In genomic region chr2:65204461-65205230, GRCh38 we compare ENCODE assay signal across 13 cellular contexts. TPM values are rescaled to one million over a fixed set of nuclear protein-coding genes. Genes with fewer than 3 reads are reported as not detected.
DNase-seq lines count a peak whose midpoint lies in the region; ATAC-seq lines count a peak whose summit lies in the region.
"Had no signal": no experiment of that assay in that cellular context is flagged by ENCODE, and none has a peak within 500 bp of the region (broad histone marks: within the 10 kb centered on the region; RNA-seq: fewer than 3 reads in every experiment).

No MANE protein-coding gene starts in this region.

- no peak overlapping the region for H3K4me2 ChIP-seq in skeletal muscle satellite cell (ENCODE audit: low read length)

- peak overlapping the region; percentile 35 for H3K4me3 ChIP-seq in skeletal muscle satellite cell (ENCODE audit: low read length)

- H3K27me3 ChIP-seq in skeletal muscle satellite cell (ENCODE audit: control insufficient read depth, insufficient read depth, low read length): no peaks in the 10 kb centered on the region
- H3K27me3 ChIP-seq: heart right ventricle had no signal

- no peaks in the 10 kb centered on the region for H3K36me3 ChIP-seq in skeletal muscle satellite cell (ENCODE audit: insufficient read depth, low read length)

- H3K27ac Mint-ChIP-seq in activated T-cell treated with anti-CD3 and anti-CD28 coated beads, Interleukin-2, amount 50 U/mL, for 24 hours: no peak overlapping the region
- H3K27ac Mint-ChIP-seq: CD4-positive, alpha-beta T cell; natural killer cell had no signal

- no peaks in the 10 kb centered on the region for H3K4me1 Mint-ChIP-seq in activated T-cell treated with anti-CD3 and anti-CD28 coated beads, Interleukin-2, amount 50 U/mL, for 24 hours (ENCODE audit: low read depth)
- H3K4me1 Mint-ChIP-seq: central memory CD8-positive, alpha-beta T cell; natural killer cell had no signal

- no peak overlapping the region for H3K4me3 Mint-ChIP-seq in activated T-cell treated with anti-CD3 and anti-CD28 coated beads, Interleukin-2, amount 50 U/mL, for 24 hours
- H3K4me3 Mint-ChIP-seq: CD4-positive, alpha-beta T cell; central memory CD8-positive, alpha-beta T cell; natural killer cell had no signal

- ATAC-seq in HG02798 (IDR thresholded peaks at IDR 0.05; ENCODE audit: poor library complexity, unreplicated experiment): no peak
- ATAC-seq: heart right ventricle had no signal

- H3K27me3 Mint-ChIP-seq in activated T-cell treated with anti-CD3 and anti-CD28 coated beads, Interleukin-2, amount 50 U/mL, for 24 hours: no peaks in the 10 kb centered on the region
- H3K27me3 Mint-ChIP-seq: CD4-positive, alpha-beta T cell had no signal

- H3K9ac ChIP-seq in skeletal muscle satellite cell (ENCODE audit: low read depth, low read length): peak overlapping the region; percentile 59

- peaks cover 7% of the 10 kb centered on the region for H3K4me1 ChIP-seq in skeletal muscle satellite cell (ENCODE audit: control insufficient read depth, insufficient read depth, low read length)
- H3K4me1 ChIP-seq: heart right ventricle had no signal

- no peaks in the 10 kb centered on the region for H3K9me3 Mint-ChIP-seq in activated T-cell treated with anti-CD3 and anti-CD28 coated beads, Interleukin-2, amount 50 U/mL, for 24 hours
- H3K9me3 Mint-ChIP-seq: CD4-positive, alpha-beta T cell; central memory CD8-positive, alpha-beta T cell; natural killer cell had no signal

- H3K36me3 Mint-ChIP-seq in activated T-cell treated with anti-CD3 and anti-CD28 coated beads, Interleukin-2, amount 50 U/mL, for 24 hours (ENCODE audit: low read depth): peaks cover 3% of the 10 kb centered on the region
- H3K36me3 Mint-ChIP-seq: natural killer cell had no signal

- peak; percentile 32 for DNase-seq in activated T-cell treated with anti-CD3 and anti-CD28 coated beads, Interleukin-2, amount 50 U/mL, for 1 hour
- no peak for DNase-seq in activated T-cell treated with anti-CD3 and anti-CD28 coated beads, Interleukin-2, amount 50 U/mL, for 24 hours
- peak; percentile 24 for DNase-seq in NCI-H226
- DNase-seq in dermis blood vessel endothelial cell: peak; percentile 28
- DNase-seq in GM03348 (ENCODE audit: low spot score): no peak
- no peak for DNase-seq in DMS153 treated with DMSO at 0.1 percent for 48 hours (lab: John Stamatoyannopoulos, UW; ENCODE audit: unreplicated experiment)
- DNase-seq: natural killer cell; stimulated activated CD4-positive, alpha-beta T cell treated with anti-CD3 and anti-CD28 coated beads, Interleukin-15, amount 100 ng/mL, for 24 hours had no signal

- H3K9me3 ChIP-seq in skeletal muscle satellite cell (replicated peaks; ENCODE audit: low read length): no peaks in the 10 kb centered on the region

RNA-seq across cellular contexts. Expression of gene ACTR2, which starts 23.0 kb away (rescaled TPM):
- 107 and 193 TPM in 2 replicates for total RNA-seq in dermis blood vessel endothelial cell
- total RNA-seq in skeletal muscle satellite cell (2012; rRNA removed): 83.4 and 95.7 TPM in 2 replicates

Comparison
In these comparisons a context has a peak if more than half of its experiments do, and no peak if none do; other contexts are left out.
1. DNase-seq: peak in activated T-cell treated with anti-CD3 and anti-CD28 coated beads, Interleukin-2, amount 50 U/mL, for 1 hour (single experiment), NCI-H226 (single experiment) and dermis blood vessel endothelial cell (single experiment); none in activated T-cell treated with anti-CD3 and anti-CD28 coated beads, Interleukin-2, amount 50 U/mL, for 24 hours (single experiment), GM03348 (single experiment) and DMS153 treated with DMSO at 0.1 percent for 48 hours (single experiment).